ENCODE assay signal across 1 cellular context in the genomic region with DNA sequence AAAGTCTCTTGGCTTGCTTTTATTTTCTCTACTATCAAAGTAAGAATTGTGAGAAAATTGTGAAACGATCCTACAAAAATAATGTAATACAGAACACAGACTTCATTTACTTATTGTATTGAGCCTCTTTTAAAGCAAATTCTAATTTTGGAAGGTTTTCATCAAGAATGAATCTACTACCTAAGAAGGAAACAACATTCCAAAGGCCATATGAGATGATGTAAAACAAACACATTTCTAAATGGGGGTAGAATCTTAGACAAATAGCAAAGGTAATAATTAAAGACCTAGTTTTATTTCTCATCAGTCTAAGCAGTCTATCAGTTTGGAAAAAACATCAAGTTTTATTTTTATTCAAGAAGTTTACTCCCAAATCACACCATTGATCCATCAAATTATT.
TF ChIP-seq lines count a peak whose summit lies in the region.

No MANE protein-coding gene starts in this region.

TF ChIP-seq in HepG2, 621 proteins besides CTCF, POLR2A, EP300 and RAD21 (continued from another document):
- TF ChIP-seq, protein P1, sequence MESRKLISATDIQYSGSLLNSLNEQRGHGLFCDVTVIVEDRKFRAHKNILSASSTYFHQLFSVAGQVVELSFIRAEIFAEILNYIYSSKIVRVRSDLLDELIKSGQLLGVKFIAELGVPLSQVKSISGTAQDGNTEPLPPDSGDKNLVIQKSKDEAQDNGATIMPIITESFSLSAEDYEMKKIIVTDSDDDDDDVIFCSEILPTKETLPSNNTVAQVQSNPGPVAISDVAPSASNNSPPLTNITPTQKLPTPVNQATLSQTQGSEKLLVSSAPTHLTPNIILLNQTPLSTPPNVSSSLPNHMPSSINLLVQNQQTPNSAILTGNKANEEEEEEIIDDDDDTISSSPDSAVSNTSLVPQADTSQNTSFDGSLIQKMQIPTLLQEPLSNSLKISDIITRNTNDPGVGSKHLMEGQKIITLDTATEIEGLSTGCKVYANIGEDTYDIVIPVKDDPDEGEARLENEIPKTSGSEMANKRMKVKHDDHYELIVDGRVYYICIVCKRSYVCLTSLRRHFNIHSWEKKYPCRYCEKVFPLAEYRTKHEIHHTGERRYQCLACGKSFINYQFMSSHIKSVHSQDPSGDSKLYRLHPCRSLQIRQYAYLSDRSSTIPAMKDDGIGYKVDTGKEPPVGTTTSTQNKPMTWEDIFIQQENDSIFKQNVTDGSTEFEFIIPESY (CRISPR knock-in tag; IDR thresholded peaks at IDR 0.05), result no peak
- TF ChIP-seq, protein P2, sequence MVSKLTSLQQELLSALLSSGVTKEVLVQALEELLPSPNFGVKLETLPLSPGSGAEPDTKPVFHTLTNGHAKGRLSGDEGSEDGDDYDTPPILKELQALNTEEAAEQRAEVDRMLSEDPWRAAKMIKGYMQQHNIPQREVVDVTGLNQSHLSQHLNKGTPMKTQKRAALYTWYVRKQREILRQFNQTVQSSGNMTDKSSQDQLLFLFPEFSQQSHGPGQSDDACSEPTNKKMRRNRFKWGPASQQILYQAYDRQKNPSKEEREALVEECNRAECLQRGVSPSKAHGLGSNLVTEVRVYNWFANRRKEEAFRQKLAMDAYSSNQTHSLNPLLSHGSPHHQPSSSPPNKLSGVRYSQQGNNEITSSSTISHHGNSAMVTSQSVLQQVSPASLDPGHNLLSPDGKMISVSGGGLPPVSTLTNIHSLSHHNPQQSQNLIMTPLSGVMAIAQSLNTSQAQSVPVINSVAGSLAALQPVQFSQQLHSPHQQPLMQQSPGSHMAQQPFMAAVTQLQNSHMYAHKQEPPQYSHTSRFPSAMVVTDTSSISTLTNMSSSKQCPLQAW (CRISPR knock-in tag; IDR thresholded peaks at IDR 0.05), result no peak
- no peak for TF ChIP-seq ZMAT3 (CRISPR knock-in tag; conservative IDR thresholded peaks at IDR 0.05)
- TF ChIP-seq PITX1 (CRISPR knock-in tag; IDR thresholded peaks at IDR 0.05), result no peak
- TF ChIP-seq SP140L (CRISPR knock-in tag; IDR thresholded peaks at IDR 0.05; ENCODE audit: borderline replicate concordance), result no peak
- TF ChIP-seq ZNF143 (CRISPR knock-in tag; IDR thresholded peaks at IDR 0.05), result no peak
- no peak for TF ChIP-seq ZFP82 (CRISPR knock-in tag; IDR thresholded peaks at IDR 0.05; ENCODE audit: borderline replicate concordance)
- TF ChIP-seq, protein P3, sequence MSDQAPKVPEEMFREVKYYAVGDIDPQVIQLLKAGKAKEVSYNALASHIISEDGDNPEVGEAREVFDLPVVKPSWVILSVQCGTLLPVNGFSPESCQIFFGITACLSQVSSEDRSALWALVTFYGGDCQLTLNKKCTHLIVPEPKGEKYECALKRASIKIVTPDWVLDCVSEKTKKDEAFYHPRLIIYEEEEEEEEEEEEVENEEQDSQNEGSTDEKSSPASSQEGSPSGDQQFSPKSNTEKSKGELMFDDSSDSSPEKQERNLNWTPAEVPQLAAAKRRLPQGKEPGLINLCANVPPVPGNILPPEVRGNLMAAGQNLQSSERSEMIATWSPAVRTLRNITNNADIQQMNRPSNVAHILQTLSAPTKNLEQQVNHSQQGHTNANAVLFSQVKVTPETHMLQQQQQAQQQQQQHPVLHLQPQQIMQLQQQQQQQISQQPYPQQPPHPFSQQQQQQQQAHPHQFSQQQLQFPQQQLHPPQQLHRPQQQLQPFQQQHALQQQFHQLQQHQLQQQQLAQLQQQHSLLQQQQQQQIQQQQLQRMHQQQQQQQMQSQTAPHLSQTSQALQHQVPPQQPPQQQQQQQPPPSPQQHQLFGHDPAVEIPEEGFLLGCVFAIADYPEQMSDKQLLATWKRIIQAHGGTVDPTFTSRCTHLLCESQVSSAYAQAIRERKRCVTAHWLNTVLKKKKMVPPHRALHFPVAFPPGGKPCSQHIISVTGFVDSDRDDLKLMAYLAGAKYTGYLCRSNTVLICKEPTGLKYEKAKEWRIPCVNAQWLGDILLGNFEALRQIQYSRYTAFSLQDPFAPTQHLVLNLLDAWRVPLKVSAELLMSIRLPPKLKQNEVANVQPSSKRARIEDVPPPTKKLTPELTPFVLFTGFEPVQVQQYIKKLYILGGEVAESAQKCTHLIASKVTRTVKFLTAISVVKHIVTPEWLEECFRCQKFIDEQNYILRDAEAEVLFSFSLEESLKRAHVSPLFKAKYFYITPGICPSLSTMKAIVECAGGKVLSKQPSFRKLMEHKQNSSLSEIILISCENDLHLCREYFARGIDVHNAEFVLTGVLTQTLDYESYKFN (CRISPR knock-in tag; conservative IDR thresholded peaks at IDR 0.05), result peak; percentile 33; the same call in 1 of the 2 replicates
- TF ChIP-seq ARHGAP35 (CRISPR knock-in tag; IDR thresholded peaks at IDR 0.05; ENCODE audit: borderline replicate concordance), result no peak
